In genomic region chr16:10126686-10127085, GRCh38 we compare ENCODE assay signal across 22 cellular contexts. TPM values are rescaled to one million over a fixed set of nuclear protein-coding genes. Genes with fewer than 3 reads are reported as not detected.
DNase-seq lines count a peak whose midpoint lies in the region; ATAC-seq, FAIRE-seq and TF ChIP-seq lines count a peak whose summit lies in the region.
"Had no signal": no experiment of that assay in that cellular context is flagged by ENCODE, and none has a peak within 500 bp of the region (broad histone marks: within the 10 kb centered on the region; RNA-seq: fewer than 3 reads in every experiment).

No MANE protein-coding gene starts in this region.

- no peak for FAIRE-seq in GM12891 (lab: Jason Lieb, UNC)
- FAIRE-seq: endothelial cell of umbilical vein had no signal

- H3K27me3 ChIP-seq in adipocyte (replicated peaks; ENCODE audit: control insufficient read depth, insufficient read depth, low read length): no peaks in the 10 kb centered on the region
- H3K27me3 ChIP-seq in stomach smooth muscle (ENCODE audit: control insufficient read depth in 1 of 2, insufficient read depth in 2 of 2, low read length in 2 of 2): no peaks in the 10 kb centered on the region
- H3K27me3 ChIP-seq: Peyer's patch, right atrium auricular region had no signal

- no peaks in the 10 kb centered on the region for H3K4me1 Mint-ChIP-seq in T-cell
- no peaks in the 10 kb centered on the region for H3K4me1 Mint-ChIP-seq in stimulated activated naive B cell treated with anti-CD40 and anti-IgM and Interleukin-4, amounts not matched to agents 10 μg/mL and 1 μg/mL and 100 μg/mL, for 72 hours
- H3K4me1 Mint-ChIP-seq: activated naive CD4-positive, alpha-beta T cell treated with anti-CD3 and anti-CD28 coated beads, Interleukin-2, amount 50 U/mL, for 24 hours had no signal

- H3K9me3 Mint-ChIP-seq in T-cell: no peaks in the 10 kb centered on the region
- no peaks in the 10 kb centered on the region for H3K9me3 Mint-ChIP-seq in stimulated activated naive B cell treated with anti-CD40 and anti-IgM and Interleukin-4, amounts not matched to agents 10 μg/mL and 1 μg/mL and 100 μg/mL, for 72 hours
- H3K9me3 Mint-ChIP-seq: activated naive CD4-positive, alpha-beta T cell treated with anti-CD3 and anti-CD28 coated beads, Interleukin-2, amount 50 U/mL, for 24 hours; nephron had no signal

- H3K36me3 Mint-ChIP-seq in T-cell: no peaks in the 10 kb centered on the region
- no peaks in the 10 kb centered on the region for H3K36me3 Mint-ChIP-seq in stimulated activated naive B cell treated with anti-CD40 and anti-IgM and Interleukin-4, amounts not matched to agents 10 μg/mL and 1 μg/mL and 100 μg/mL, for 72 hours
- H3K36me3 Mint-ChIP-seq: activated naive CD4-positive, alpha-beta T cell treated with anti-CD3 and anti-CD28 coated beads, Interleukin-2, amount 50 U/mL, for 24 hours had no signal

- peak; percentile 90 for DNase-seq in EL
- peak; percentile 48 for DNase-seq in adipocyte (ENCODE audit: low read depth)
- DNase-seq in fibroblast of villous mesenchyme (ENCODE audit: low read depth): peak; percentile 69
- DNase-seq in T-cell: no peak
- no peak for DNase-seq in stimulated activated naive B cell treated with anti-CD40 and anti-IgM and Interleukin-4, amounts not matched to agents 10 μg/mL and 1 μg/mL and 100 μg/mL, for 72 hours
- DNase-seq in GM12891 (ENCODE audit: insufficient read length, low spot score): no peak
- DNase-seq: activated CD8-positive, alpha-beta memory T cell treated with anti-CD3 and anti-CD28 coated beads, Interleukin-2, amount 50 U/mL, for 48 hours; left ventricle myocardium inferior; NCI-H187; NCI-H524; Peyer's patch; stimulated activated CD4-positive, alpha-beta T cell treated with anti-CD3 and anti-CD28 coated beads, Interleukin-2, amount 100 ng/mL, for 48 hours; SW 1271 had no signal

- CTCF ChIA-PET in T-cell (lab: Charles Lee): no interaction called here

- H3K27me3 Mint-ChIP-seq in T-cell: peaks cover 4 to 16% of the 10 kb centered on the region in 2 donors
- peaks cover 24 to 37% of the 10 kb centered on the region in 2 donors for H3K27me3 Mint-ChIP-seq in stimulated activated naive B cell treated with anti-CD40 and anti-IgM and Interleukin-4, amounts not matched to agents 10 μg/mL and 1 μg/mL and 100 μg/mL, for 72 hours

- H3K4me3 ChIP-seq in adipocyte (ENCODE audit: low read length) (no peak overlapping the region), fibroblast of villous mesenchyme (ENCODE audit: low read depth, low read length) (no peak overlapping the region), stomach smooth muscle (ENCODE audit: low read length in 2 of 2) (no peak overlapping the region)
- H3K4me3 ChIP-seq: left ventricle myocardium inferior, Peyer's patch, right atrium auricular region had no signal

- H3K27ac Mint-ChIP-seq in T-cell: no peak overlapping the region
- H3K27ac Mint-ChIP-seq in stimulated activated naive B cell treated with anti-CD40 and anti-IgM and Interleukin-4, amounts not matched to agents 10 μg/mL and 1 μg/mL and 100 μg/mL, for 72 hours: no peak overlapping the region
- H3K27ac Mint-ChIP-seq: activated naive CD4-positive, alpha-beta T cell treated with anti-CD3 and anti-CD28 coated beads, Interleukin-2, amount 50 U/mL, for 24 hours; nephron had no signal

- no peaks in the 10 kb centered on the region for H3K36me3 ChIP-seq in adipocyte (ENCODE audit: control insufficient read depth, insufficient read depth, low read length, severe bottlenecking)
- H3K36me3 ChIP-seq in stomach smooth muscle (ENCODE audit: control insufficient read depth in 2 of 2, insufficient read depth in 2 of 2, low read length in 2 of 2): no peaks in the 10 kb centered on the region
- H3K36me3 ChIP-seq: left ventricle myocardium inferior, Peyer's patch, right atrium auricular region had no signal

- no peak for TF ChIP-seq CTCF in fibroblast of villous mesenchyme (IDR thresholded peaks at IDR 0.05; ENCODE audit: insufficient read depth, low read depth, low read length)

- TF ChIP-seq POLR2A in GM12891 (IDR thresholded peaks at IDR 0.05; ENCODE audit: low read depth, low read length): no peak

- ATAC-seq in T-cell (replicated peaks in 1 of 4): no peak
- ATAC-seq in HG03139 (IDR thresholded peaks at IDR 0.05; ENCODE audit: unreplicated experiment): no peak
- no peak for ATAC-seq in stimulated activated naive B cell treated with anti-CD40 and anti-IgM and Interleukin-4, amounts not matched to agents 10 μg/mL and 1 μg/mL and 100 μg/mL, for 72 hours (replicated peaks)
- ATAC-seq: activated CD4-positive, CD25-positive, alpha-beta regulatory T cell treated with anti-CD3 and anti-CD28 coated beads, Interleukin-2, amount 50 U/mL, for 24 hours had no signal

- H3K9ac ChIP-seq in adipocyte (ENCODE audit: low read length) (no peak overlapping the region), stomach smooth muscle (ENCODE audit: low read length in 2 of 2) (peak overlapping the region in 1 of 2 donors; percentile 36)

- H3K4me1 ChIP-seq in adipocyte (ENCODE audit: control insufficient read depth, insufficient read depth, low read length): peaks cover 45% of the 10 kb centered on the region
- H3K4me1 ChIP-seq in stomach smooth muscle (ENCODE audit: control insufficient read depth, insufficient read depth, low read length): peaks cover 68% of the 10 kb centered on the region
- H3K4me1 ChIP-seq: Peyer's patch had no signal

- POLR2A ChIA-PET in T-cell (lab: Charles Lee): no interaction called here

- H3K4me3 Mint-ChIP-seq in T-cell: no peak overlapping the region
- H3K4me3 Mint-ChIP-seq in stimulated activated naive B cell treated with anti-CD40 and anti-IgM and Interleukin-4, amounts not matched to agents 10 μg/mL and 1 μg/mL and 100 μg/mL, for 72 hours: no peak overlapping the region
- H3K4me3 Mint-ChIP-seq: activated naive CD4-positive, alpha-beta T cell treated with anti-CD3 and anti-CD28 coated beads, Interleukin-2, amount 50 U/mL, for 24 hours; nephron had no signal

- H3K9me3 ChIP-seq in adipocyte (ENCODE audit: control insufficient read depth, low read length): no peaks in the 10 kb centered on the region
- H3K9me3 ChIP-seq in stomach smooth muscle (ENCODE audit: control insufficient read depth in 2 of 2, low read length in 2 of 2): no peaks in the 10 kb centered on the region
- H3K9me3 ChIP-seq: left ventricle myocardium inferior, Peyer's patch, right atrium auricular region had no signal

- peak overlapping the region; percentile 69 for H3K27ac ChIP-seq in stomach smooth muscle (ENCODE audit: low read length)
- H3K27ac ChIP-seq: HL-60, left ventricle myocardium inferior, right atrium auricular region had no signal

TF ChIP-seq in GM12891, 5 proteins besides CTCF, POLR2A, EP300 and RAD21:
- no peak for TF ChIP-seq POLR2AphosphoS5 (IDR thresholded peaks at IDR 0.05; ENCODE audit: low read depth, low read length)
- TF ChIP-seq TAF1 (IDR thresholded peaks at IDR 0.05; ENCODE audit: low read depth, low read length): no peak
- TF ChIP-seq SPI1 (IDR thresholded peaks at IDR 0.05; ENCODE audit: low read depth, low read length): no peak
- no peak for TF ChIP-seq PAX5 (IDR thresholded peaks at IDR 0.05; ENCODE audit: insufficient read depth, low read length, severe bottlenecking)

RNA-seq across cellular contexts. Expression of gene GRIN2A, which starts 55.5 kb away (rescaled TPM):
- total RNA-seq in fibroblast of villous mesenchyme: under 0.01 and 1.3 TPM in 2 replicates
- under 1 TPM in 1 of 5 donors, not detected in 4; 0.03 TPM for total RNA-seq in T-cell
- 0.28 TPM for polyA plus RNA-seq in GM12891 (2012; ENCODE audit: low read depth, missing spikeins)
- total RNA-seq: endothelial cell of umbilical vein, LHCN-M2 had no signal
- polyA plus RNA-seq: endothelial cell of umbilical vein had no signal

Comparison
In these comparisons a context has a peak if more than half of its experiments do, and no peak if none do; other contexts are left out.
1. DNase-seq: peak in EL (single experiment), adipocyte (single experiment) and fibroblast of villous mesenchyme (single experiment); none in T-cell (0 of 34), stimulated activated naive B cell treated with anti-CD40 and anti-IgM and Interleukin-4, amounts not matched to agents 10 μg/mL and 1 μg/mL and 100 μg/mL, for 72 hours (single experiment) and GM12891 (single experiment).